11 cellular contexts compared by ENCODE assay signal in the genomic region with DNA sequence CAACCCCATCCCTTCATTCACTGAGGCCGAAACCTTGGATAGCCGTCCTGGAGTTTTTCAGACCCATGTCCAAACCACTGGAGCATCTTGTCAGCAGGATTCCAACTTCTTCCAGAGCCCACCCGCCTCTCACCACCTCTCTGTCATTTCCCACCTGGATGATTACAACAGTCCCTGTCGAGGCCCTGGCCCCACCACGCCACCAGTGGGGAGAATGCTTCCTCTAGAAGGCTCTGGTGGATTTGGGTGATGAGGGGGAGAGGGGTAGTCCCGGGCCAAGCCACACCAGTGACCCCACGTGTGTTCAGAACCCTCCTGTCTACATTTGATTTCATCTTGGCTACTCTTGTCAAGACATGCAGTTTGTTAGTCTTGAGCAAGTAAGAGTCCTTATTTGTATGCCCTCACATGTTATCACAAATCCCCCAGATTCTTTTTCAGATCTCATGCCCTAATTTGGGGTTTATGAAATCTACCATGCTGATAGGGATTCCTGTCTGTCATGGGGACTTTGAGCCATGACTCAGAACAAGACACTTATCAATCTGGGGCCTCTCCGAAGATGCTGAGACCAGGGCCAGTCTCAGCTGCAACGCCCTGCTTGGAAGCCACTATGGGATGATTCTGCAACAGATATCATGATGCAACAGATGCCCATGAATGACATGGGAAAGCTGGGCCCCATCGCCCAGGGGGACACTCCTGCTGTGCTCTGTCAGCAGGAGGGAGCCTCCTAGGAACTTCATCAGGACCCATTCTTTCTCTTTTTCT.
A peak's percentile ranks its signal among the peaks of the same experiment; 100 is the strongest.
DNase-seq lines count a peak whose midpoint lies in the region; ATAC-seq and TF ChIP-seq lines count a peak whose summit lies in the region.
"Had no signal": no experiment of that assay in that cellular context is flagged by ENCODE, and none has a peak within 500 bp of the region (broad histone marks: within the 10 kb centered on the region; RNA-seq: fewer than 3 reads in every experiment).

No MANE protein-coding gene starts in this region.

- peak overlapping the region; percentile 83 for H3K4me2 ChIP-seq in mammary epithelial cell (ENCODE audit: insufficient read depth, low read depth, low read length)

- no peaks in the 10 kb centered on the region for H3K36me3 ChIP-seq in mammary epithelial cell (ENCODE audit: insufficient read depth, low read length)
- H3K36me3 ChIP-seq: tibial nerve had no signal

- CTCF ChIA-PET in mammary epithelial cell (lab: Charles Lee; ENCODE audit: low non-redundant PET), result no interaction called here

- H3K9ac ChIP-seq in mammary epithelial cell (ENCODE audit: insufficient read depth, low read length), result peak overlapping the region; percentile 46

- peak overlapping the region; percentile 39 for H2AFZ ChIP-seq in mammary epithelial cell (ENCODE audit: low read depth, low read length)

- peaks cover 35% of the 10 kb centered on the region for H3K79me2 ChIP-seq in mammary epithelial cell (ENCODE audit: insufficient read depth, low read length)

- H3K4me1 ChIP-seq in mammary epithelial cell (ENCODE audit: insufficient read depth, low read length), result peaks cover 47% of the 10 kb centered on the region

- no peaks in the 10 kb centered on the region for H3K9me3 ChIP-seq in mammary epithelial cell (replicated peaks; ENCODE audit: insufficient read depth, low read length)
- H3K9me3 ChIP-seq: tibial nerve had no signal

- intact Hi-C loops in mammary epithelial cell (cut with micrococcal nuclease) (no loop called here), posterior vena cava (cut with DNase I) (no loop called here)

- dilution Hi-C loops in mammary epithelial cell (cut with HindIII; ENCODE audit: low sequenced_read_pairs), result loop anchor here (5.0 kb wide), 1 partner anchor 68 kb away; no protein-coding TSS in a partner anchor

- TF ChIP-seq CTCF in GM12865 (IDR thresholded peaks at IDR 0.05; ENCODE audit: insufficient read depth, low read depth, low read length, missing control alignments) (no peak), mammary epithelial cell (conservative IDR thresholded peaks at IDR 0.05 in 1 of 2, IDR thresholded peaks at IDR 0.05 in 1 of 2; ENCODE audit: extremely low read depth in 1 of 2, insufficient read depth in 1 of 2, low read depth in 1 of 2, low read length in 2 of 2) (no peak)

- DNase-seq in GM12865 (ENCODE audit: low read depth), result peak; percentile 54
- DNase-seq in mammary epithelial cell, result peak; percentile 56
- DNase-seq in posterior vena cava (ENCODE audit: low spot score), result peak; percentile 64
- no peak for DNase-seq in amniotic stem cell (lab: John Stamatoyannopoulos, UW)
- DNase-seq in activated naive CD4-positive, alpha-beta T cell treated with anti-CD3 and anti-CD28 coated beads, Interleukin-2, amount 50 U/mL, for 16 hours, result no peak
- DNase-seq: retina, RPMI8226 had no signal

- peak overlapping the region; percentile 78 for H3K27ac ChIP-seq in mammary epithelial cell (ENCODE audit: insufficient read depth, low read depth, low read length)
- H3K27ac ChIP-seq: tibial nerve had no signal

- no peaks in the 10 kb centered on the region for H3K27me3 ChIP-seq in mammary epithelial cell (ENCODE audit: insufficient read depth, low read length)
- H3K27me3 ChIP-seq: tibial nerve had no signal

- BruUV-seq in mammary epithelial cell (replicated peaks; lab: Mats Ljungman, UMichigan), result no TSS peak

- peak; percentile 75 for ATAC-seq in HG02852 (IDR thresholded peaks at IDR 0.05; ENCODE audit: unreplicated experiment)
- no peak for ATAC-seq in HG03571 (IDR thresholded peaks at IDR 0.05; ENCODE audit: unreplicated experiment)
- no peak for ATAC-seq in HG02642 (IDR thresholded peaks at IDR 0.05; ENCODE audit: poor library complexity, unreplicated experiment)

- WGBS in mammary epithelial cell (ENCODE audit: low coverage, missing lambda C conversion rate), result 50% methylated on average over 7 of the region's 10 CpGs

- H3K4me3 ChIP-seq in GM12865 (ENCODE audit: low read depth, low read length) (no peak overlapping the region), mammary epithelial cell (replicated peaks in 1 of 3; ENCODE audit: insufficient read depth in 1 of 3, low read depth in 2 of 3, low read length in 3 of 3) (no peak overlapping the region)
- H3K4me3 ChIP-seq: tibial nerve had no signal

- in situ Hi-C loops in mammary epithelial cell (cut with MboI; ENCODE audit: low sequenced_read_pairs in 2 of 2), result no loop called here

- no peaks in the 10 kb centered on the region for H4K20me1 ChIP-seq in mammary epithelial cell (ENCODE audit: insufficient read depth, low read length)

Comparison
In these comparisons a context has a peak if more than half of its experiments do, and no peak if none do; other contexts are left out.
1. DNase-seq: peak in GM12865 (single experiment), mammary epithelial cell (single experiment) and posterior vena cava (single experiment); none in amniotic stem cell (single experiment) and activated naive CD4-positive, alpha-beta T cell treated with anti-CD3 and anti-CD28 coated beads, Interleukin-2, amount 50 U/mL, for 16 hours (single experiment).